In the genomic region with DNA sequence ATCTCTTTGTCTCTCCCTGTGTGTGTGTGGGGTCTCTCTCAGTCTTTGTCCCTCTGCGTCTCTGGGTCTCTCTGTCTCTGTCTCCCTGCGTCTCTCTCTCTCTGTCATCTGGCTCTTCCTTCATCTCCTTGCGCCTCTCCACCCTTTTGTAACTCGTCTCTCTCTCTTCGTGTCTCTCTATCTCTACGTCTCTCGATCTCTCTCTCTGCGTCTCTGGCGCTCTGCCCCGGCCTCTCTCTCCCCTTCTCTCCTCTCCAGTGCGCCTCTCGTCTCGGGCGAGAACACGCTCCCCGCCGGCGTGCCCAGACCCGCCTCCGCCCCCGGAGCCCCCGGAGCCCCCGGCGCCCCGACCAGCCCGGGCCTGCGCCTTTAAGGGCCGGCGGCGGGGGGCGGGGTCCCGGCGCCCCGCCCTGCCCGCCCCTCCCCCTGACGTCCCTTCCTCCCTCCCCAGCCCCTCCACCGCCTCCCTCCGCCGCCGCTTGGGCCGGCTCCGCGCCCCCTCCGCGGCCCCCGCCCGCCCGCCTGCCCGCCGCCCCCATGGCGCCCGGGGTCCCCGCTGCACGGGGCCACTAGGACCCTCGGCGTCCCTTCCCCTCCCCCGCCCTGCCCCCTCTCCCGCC, we compare ENCODE assay signal across 8 cellular contexts. TPM values are rescaled to one million over a fixed set of nuclear protein-coding genes. Genes with fewer than 3 reads are reported as not detected.
A peak's percentile ranks its signal among the peaks of the same experiment; 100 is the strongest.
DNase-seq lines count a peak whose midpoint lies in the region; ATAC-seq and TF ChIP-seq lines count a peak whose summit lies in the region.

A gene (plus strand): TSS at position 440 of the 620 bp plus-strand sequence. CDS start 318 bp downstream, outside the sequence.

- no peaks in the 10 kb centered on the region for H3K9me3 Mint-ChIP-seq in T-helper 1 cell treated with Interleukin-12 subunit alpha and Interleukin-12 subunit beta and Interleukin-4 antibody, amounts not matched to agents 30 μg/mL and 1 μg/mL, for 36 hours
- H3K9me3 Mint-ChIP-seq in progenitor cell of endocrine pancreas (ENCODE audit: low read depth) = no peaks in the 10 kb centered on the region

- TF ChIP-seq CTCF in left ventricle myocardium inferior (IDR thresholded peaks at IDR 0.05; ENCODE audit: borderline replicate concordance) = no peak
- no peak for TF ChIP-seq CTCF in progenitor cell of endocrine pancreas (IDR thresholded peaks at IDR 0.05; ENCODE audit: unreplicated experiment)

- no peaks in the 10 kb centered on the region for H3K36me3 ChIP-seq in left ventricle myocardium inferior

- DNase-seq in GF-D8 (lab: John Stamatoyannopoulos, UW) (peak; percentile 1), LHCN-M2 (ENCODE audit: low read depth) (peak; percentile 42), amniotic epithelial cell (ENCODE audit: low read depth) (peak; percentile 42), left ventricle myocardium inferior (peak; percentile 52), progenitor cell of endocrine pancreas (ENCODE audit: low spot score, unreplicated experiment) (peak; percentile 23), ureter (ENCODE audit: low spot score) (peak; percentile 55)

- peaks cover 24% of the 10 kb centered on the region for H3K4me1 Mint-ChIP-seq in T-helper 1 cell treated with Interleukin-12 subunit alpha and Interleukin-12 subunit beta and Interleukin-4 antibody, amounts not matched to agents 30 μg/mL and 1 μg/mL, for 36 hours (ENCODE audit: low read depth)
- H3K4me1 Mint-ChIP-seq in progenitor cell of endocrine pancreas (ENCODE audit: low read depth) = peaks cover 17% of the 10 kb centered on the region

- peak within 1 kb of the TSS; percentile 83 for H3K27ac ChIP-seq in left ventricle myocardium inferior (replicated peaks)

- no peaks in the 10 kb centered on the region for H3K9me3 ChIP-seq in left ventricle myocardium inferior (replicated peaks)

- peak within 1 kb of the TSS; percentile 78 for H3K4me3 ChIP-seq in left ventricle myocardium inferior

- peak within 1 kb of the TSS; percentile 89 for H3K27ac Mint-ChIP-seq in T-helper 1 cell treated with Interleukin-12 subunit alpha and Interleukin-12 subunit beta and Interleukin-4 antibody, amounts not matched to agents 30 μg/mL and 1 μg/mL, for 36 hours
- H3K27ac Mint-ChIP-seq in progenitor cell of endocrine pancreas = peak within 1 kb of the TSS; percentile 88

- no peaks in the 10 kb centered on the region for H3K36me3 Mint-ChIP-seq in T-helper 1 cell treated with Interleukin-12 subunit alpha and Interleukin-12 subunit beta and Interleukin-4 antibody, amounts not matched to agents 30 μg/mL and 1 μg/mL, for 36 hours (ENCODE audit: low read depth)
- no peaks in the 10 kb centered on the region for H3K36me3 Mint-ChIP-seq in progenitor cell of endocrine pancreas (ENCODE audit: insufficient read depth)

- H3K27me3 Mint-ChIP-seq in T-helper 1 cell treated with Interleukin-12 subunit alpha and Interleukin-12 subunit beta and Interleukin-4 antibody, amounts not matched to agents 30 μg/mL and 1 μg/mL, for 36 hours (ENCODE audit: low read depth) = peaks cover 8% of the 10 kb centered on the region
- H3K27me3 Mint-ChIP-seq in progenitor cell of endocrine pancreas = peaks cover 7% of the 10 kb centered on the region

- H3K4me3 Mint-ChIP-seq in T-helper 1 cell treated with Interleukin-12 subunit alpha and Interleukin-12 subunit beta and Interleukin-4 antibody, amounts not matched to agents 30 μg/mL and 1 μg/mL, for 36 hours = peak within 1 kb of the TSS; percentile 94
- H3K4me3 Mint-ChIP-seq in progenitor cell of endocrine pancreas (ENCODE audit: low read depth) = peak within 1 kb of the TSS; percentile 83

- ATAC-seq in GM21447 (IDR thresholded peaks at IDR 0.05; ENCODE audit: unreplicated experiment) = no peak

- intact Hi-C loops in left ventricle myocardium inferior (cut with micrococcal nuclease) = no loop called here

- peaks cover 61% of the 10 kb centered on the region for H3K4me1 ChIP-seq in left ventricle myocardium inferior

- no peaks in the 10 kb centered on the region for H3K27me3 ChIP-seq in left ventricle myocardium inferior (ENCODE audit: low read depth)

RNA-seq across cellular contexts. Expression of the gene that starts here (rescaled TPM):
- total RNA-seq in LHCN-M2 (2014; rRNA removed) (11.0 and 15.5 TPM in 2 replicates), left ventricle myocardium inferior (26.5 TPM), progenitor cell of endocrine pancreas (57.5 and 60.4 TPM in 2 replicates), ureter (32.0 TPM)
- 21.7 TPM for polyA plus RNA-seq in LHCN-M2 (2012)

Comparison
In these comparisons a context has a peak if more than half of its experiments do, and no peak if none do; other contexts are left out.
1. DNase-seq: peak in every context shown above with its lines; median percentile 55 in ureter; 52 in left ventricle myocardium inferior; 42 in LHCN-M2; 42 in amniotic epithelial cell; 23 in progenitor cell of endocrine pancreas; 1 in GF-D8.